In genomic region chr1:181152892-181153633, GRCh38 we compare ENCODE assay signal across 9 cellular contexts.
A peak's percentile ranks its signal among the peaks of the same experiment; 100 is the strongest.
DNase-seq lines count a peak whose midpoint lies in the region; FAIRE-seq and TF ChIP-seq lines count a peak whose summit lies in the region.
"Had no signal": no experiment of that assay in that cellular context is flagged by ENCODE, and none has a peak within 500 bp of the region (broad histone marks: within the 10 kb centered on the region; RNA-seq: fewer than 3 reads in every experiment).

No MANE protein-coding gene starts in this region.

- no peak overlapping the region for H3K27ac ChIP-seq in mesendoderm (ENCODE audit: low read depth, low read length)

- H2BK120ac ChIP-seq in mesendoderm (ENCODE audit: low read depth, low read length) = no peak overlapping the region

- 0 out of 2 replicates have a peak, but pooled peaks have one; percentile 33 for TF ChIP-seq CTCF in HFFc6 (IDR thresholded peaks at IDR 0.05)

- DNase-seq in GM12892 (ENCODE audit: insufficient read length) (no peak), HFFc6 (no peak), NCI-H2227 (lab: John Stamatoyannopoulos, UW; ENCODE audit: unreplicated experiment) (peak; percentile 58), dedifferentiated amniotic fluid mesenchymal stem cell (ENCODE audit: extremely low spot score) (peak; percentile 48), mesendoderm (peak; percentile 97), T1000 (lab: John Stamatoyannopoulos, UW) (no peak), GOT3 (lab: John Stamatoyannopoulos, UW) (no peak)
- no peak for DNase-seq in activated effector memory CD4-positive, alpha-beta T cell treated with anti-CD3 and anti-CD28 coated beads, Interleukin-2, amount 50 U/mL, for 16 hours

- H3K4ac ChIP-seq in mesendoderm (ENCODE audit: low read depth, low read length) = no peak overlapping the region

- no peak overlapping the region for H3K9ac ChIP-seq in mesendoderm (ENCODE audit: low read length)

- no peak overlapping the region for H3K23ac ChIP-seq in mesendoderm (ENCODE audit: low read length)

- H3K4me1 ChIP-seq in mesendoderm (ENCODE audit: control insufficient read depth, low read depth, low read length) = peaks cover 2% of the 10 kb centered on the region

- H4K8ac ChIP-seq in mesendoderm (ENCODE audit: low read depth, low read length) = no peak overlapping the region

- WGBS in mesendoderm (ENCODE audit: extremely low coverage, insufficient coverage, low lambda C conversion rate) = no CpG with 5 or more reads among the region's 16 CpGs

- H2BK5ac ChIP-seq in mesendoderm (ENCODE audit: low read length) = no peak overlapping the region

- peak overlapping the region; percentile 18; the same call in 1 of the 2 replicates for H3K4me3 Mint-ChIP-seq in HFFc6

- H3K18ac ChIP-seq in mesendoderm (ENCODE audit: low read length) = no peak overlapping the region

- peak; percentile 50 for FAIRE-seq in GM12892 (lab: Jason Lieb, UNC)
- FAIRE-seq: TTC549 had no signal

- H3K4me2 ChIP-seq in mesendoderm (ENCODE audit: low read length) = no peak overlapping the region

- no peak overlapping the region for H2BK15ac ChIP-seq in mesendoderm (replicated peaks; ENCODE audit: low read depth)

- H4K5ac ChIP-seq in mesendoderm (ENCODE audit: low read length) = no peak overlapping the region

- H3K56ac ChIP-seq in mesendoderm (ENCODE audit: low read length) = no peak overlapping the region

- H3K27me3 Mint-ChIP-seq in HFFc6 (ENCODE audit: insufficient read depth) = peaks cover 4% of the 10 kb centered on the region

- no peaks in the 10 kb centered on the region for H3K9me3 Mint-ChIP-seq in HFFc6

- H3K4me1 Mint-ChIP-seq in HFFc6 (ENCODE audit: low read depth) = peaks cover 32% of the 10 kb centered on the region

- H3K36me3 Mint-ChIP-seq in HFFc6 (ENCODE audit: low read depth) = no peaks in the 10 kb centered on the region

- H3K79me1 ChIP-seq in mesendoderm (ENCODE audit: low read length) = no peaks in the 10 kb centered on the region

- no peaks in the 10 kb centered on the region for H3K27me3 ChIP-seq in mesendoderm (ENCODE audit: insufficient read depth, low read length, poor library complexity)

- H3K79me2 ChIP-seq in mesendoderm (ENCODE audit: control insufficient read depth, insufficient read depth, low read length) = no peaks in the 10 kb centered on the region

- H3K4me3 ChIP-seq in mesendoderm (ENCODE audit: low read length) = no peak overlapping the region

- peak; percentile 52; the same call in 1 of the 2 replicates for TF ChIP-seq POLR2A in GM12892 (IDR thresholded peaks at IDR 0.05; ENCODE audit: low read depth, low read length)

- H3K27ac Mint-ChIP-seq in HFFc6 = peak overlapping the region; percentile 9

- H3K36me3 ChIP-seq in mesendoderm (ENCODE audit: control insufficient read depth, insufficient read depth, low read length) = no peaks in the 10 kb centered on the region

- no peak overlapping the region for H2AK5ac ChIP-seq in mesendoderm (ENCODE audit: low read length)

Comparison
In these comparisons a context has a peak if more than half of its experiments do, and no peak if none do; other contexts are left out.
1. DNase-seq: peak in NCI-H2227 (single experiment), dedifferentiated amniotic fluid mesenchymal stem cell (single experiment) and mesendoderm (single experiment); none in GM12892 (single experiment), HFFc6 (single experiment), T1000 (single experiment), GOT3 (single experiment) and activated effector memory CD4-positive, alpha-beta T cell treated with anti-CD3 and anti-CD28 coated beads, Interleukin-2, amount 50 U/mL, for 16 hours (single experiment).